36 cellular contexts compared by ENCODE assay signal in the genomic region with DNA sequence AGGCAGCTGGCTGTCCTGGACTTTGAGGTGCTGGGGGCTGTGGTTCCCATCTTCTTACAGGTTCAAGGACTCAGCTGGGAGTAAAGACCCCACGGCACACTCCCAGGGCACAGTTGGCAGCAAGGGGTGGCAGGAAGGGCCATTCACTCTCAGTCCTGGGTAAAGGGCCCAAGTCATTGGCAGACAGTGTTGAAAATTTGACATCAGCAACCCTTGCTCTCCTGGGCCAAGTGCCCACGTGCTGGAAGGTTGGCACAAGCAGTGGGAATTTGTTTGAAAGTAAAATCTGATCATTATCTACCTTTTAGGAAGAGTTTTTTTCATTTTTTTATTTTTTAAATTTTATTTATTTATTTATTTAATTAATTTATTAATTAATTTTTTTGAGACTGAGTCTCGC.
"Had no signal": no experiment of that assay in that cellular context is flagged by ENCODE, and none has a peak within 500 bp of the region (broad histone marks: within the 10 kb centered on the region; RNA-seq: fewer than 3 reads in every experiment).

No MANE protein-coding gene starts in this region.

- H3K36me3 Mint-ChIP-seq: activated CD8-positive, alpha-beta memory T cell treated with anti-CD3 and anti-CD28 coated beads, Interleukin-2, amount 10 ng/mL, durations not matched to agents 7 days and 5 days; activated naive CD4-positive, alpha-beta T cell treated with anti-CD3 and anti-CD28 coated beads, Interleukin-2, amount 10 ng/mL, durations not matched to agents 7 days and 5 days; activated naive CD4-positive, alpha-beta T cell treated with anti-CD3 and anti-CD28 coated beads, Interleukin-2, amount 50 U/mL, for 24 hours; activated naive CD8-positive, alpha-beta T cell; activated naive CD8-positive, alpha-beta T cell treated with anti-CD3 and anti-CD28 coated beads, Interleukin-2, amount 10 ng/mL, durations not matched to agents 7 days and 5 days; brain had no signal

- ATAC-seq: activated CD4-positive, alpha-beta T cell treated with anti-CD3 and anti-CD28 coated beads for 36 hours; activated CD4-positive, CD25-positive, alpha-beta regulatory T cell treated with anti-CD3 and anti-CD28 coated beads, Interleukin-2, amount 50 U/mL, for 24 hours; activated CD8-positive, alpha-beta memory T cell treated with anti-CD3 and anti-CD28 coated beads, Interleukin-2, amount 10 ng/mL, durations not matched to agents 7 days and 5 days; activated CD8-positive, alpha-beta T cell treated with anti-CD3 and anti-CD28 coated beads, Interleukin-2, amount 10 ng/mL, durations not matched to agents 7 days and 5 days; activated naive CD8-positive, alpha-beta T cell treated with anti-CD3 and anti-CD28 coated beads, Interleukin-2, amount 50 U/mL, for 24 hours had no signal

- H3K9me3 Mint-ChIP-seq: activated CD4-positive, alpha-beta memory T cell treated with anti-CD3 and anti-CD28 coated beads, Interleukin-2, amount 10 ng/mL, durations not matched to agents 7 days and 5 days; activated CD4-positive, alpha-beta T cell treated with anti-CD3 and anti-CD28 coated beads, Interleukin-2, amount 10 ng/mL, durations not matched to agents 7 days and 5 days; activated naive CD4-positive, alpha-beta T cell treated with anti-CD3 and anti-CD28 coated beads, Interleukin-2, amount 10 ng/mL, durations not matched to agents 7 days and 5 days; activated T-cell treated with anti-CD3 and anti-CD28 coated beads, Interleukin-2, amount 50 U/mL, for 24 hours; activated T-helper 2 cell treated with anti-CD3 and anti-CD28 coated beads, Interferon-gamma antibody, Interleukin-2, Interleukin-4, amounts not matched to agents 10 μg/mL and 5 μg/mL and 100 μg/mL, durations not matched to agents 14 hours and 24 hours and 36 hours; central memory CD8-positive, alpha-beta T cell; T-helper 1 cell treated with Interleukin-12 subunit alpha and Interleukin-12 subunit beta and Interleukin-4 antibody, amounts not matched to agents 30 μg/mL and 1 μg/mL, for 36 hours; T-helper 2 cell treated with Interferon-gamma antibody and Interleukin-4, amounts not matched to agents 5 μg/mL and 100 μg/mL, for 36 hours had no signal

- H3K4me3 Mint-ChIP-seq: activated CD4-positive, alpha-beta memory T cell treated with anti-CD3 and anti-CD28 coated beads, Interleukin-2, amount 10 ng/mL, durations not matched to agents 7 days and 5 days; activated CD4-positive, alpha-beta T cell treated with anti-CD3 and anti-CD28 coated beads for 36 hours; activated CD4-positive, alpha-beta T cell treated with anti-CD3 and anti-CD28 coated beads, Interleukin-2, amount 10 ng/mL, durations not matched to agents 7 days and 5 days; activated CD8-positive, alpha-beta memory T cell treated with anti-CD3 and anti-CD28 coated beads, Interleukin-2, amount 10 ng/mL, durations not matched to agents 7 days and 5 days; activated CD8-positive, alpha-beta T cell treated with anti-CD3 and anti-CD28 coated beads, Interleukin-2, amount 10 ng/mL, durations not matched to agents 7 days and 5 days; activated naive CD4-positive, alpha-beta T cell treated with anti-CD3 and anti-CD28 coated beads, Interleukin-2, amount 10 ng/mL, durations not matched to agents 7 days and 5 days; activated naive CD4-positive, alpha-beta T cell treated with anti-CD3 and anti-CD28 coated beads, Interleukin-2, amount 50 U/mL, for 24 hours; activated naive CD8-positive, alpha-beta T cell; activated naive CD8-positive, alpha-beta T cell treated with anti-CD3 and anti-CD28 coated beads, Interleukin-2, amount 10 ng/mL, durations not matched to agents 7 days and 5 days; activated naive CD8-positive, alpha-beta T cell treated with anti-CD3 and anti-CD28 coated beads, Interleukin-2, amount 50 U/mL, for 24 hours; activated T-cell treated with anti-CD3 and anti-CD28 coated beads, Interleukin-2, amount 50 U/mL, for 24 hours; brain; central memory CD8-positive, alpha-beta T cell; T-helper 1 cell treated with Interleukin-12 subunit alpha and Interleukin-12 subunit beta and Interleukin-4 antibody, amounts not matched to agents 30 μg/mL and 1 μg/mL, for 36 hours; T-helper 2 cell treated with Interferon-gamma antibody and Interleukin-4, amounts not matched to agents 5 μg/mL and 100 μg/mL, for 36 hours had no signal

- DNase-seq: activated CD4-positive, alpha-beta memory T cell treated with anti-CD3 and anti-CD28 coated beads, Interleukin-2, amount 10 ng/mL, durations not matched to agents 7 days and 5 days; activated CD4-positive, alpha-beta T cell treated with anti-CD3 and anti-CD28 coated beads for 1 hour; activated CD4-positive, alpha-beta T cell treated with anti-CD3 and anti-CD28 coated beads for 36 hours; activated CD4-positive, alpha-beta T cell treated with anti-CD3 and anti-CD28 coated beads for 48 hours; activated CD4-positive, alpha-beta T cell treated with anti-CD3 and anti-CD28 coated beads, Interleukin-2, amount 10 ng/mL, durations not matched to agents 7 days and 5 days; activated CD4-positive, alpha-beta T cell treated with anti-CD3 and anti-CD28 coated beads, Interleukin-2, amount 50 U/mL, for 48 hours; activated CD4-positive, CD25-positive, alpha-beta regulatory T cell; activated CD8-positive, alpha-beta memory T cell treated with anti-CD3 and anti-CD28 coated beads for 24 hours; activated CD8-positive, alpha-beta memory T cell treated with anti-CD3 and anti-CD28 coated beads, Interleukin-2, amount 10 ng/mL, durations not matched to agents 7 days and 5 days; activated CD8-positive, alpha-beta memory T cell treated with anti-CD3 and anti-CD28 coated beads, Interleukin-2, amount 50 U/mL, for 48 hours; activated CD8-positive, alpha-beta T cell treated with anti-CD3 and anti-CD28 coated beads, Interleukin-2, amount 10 ng/mL, durations not matched to agents 7 days and 5 days; activated effector memory CD4-positive, alpha-beta T cell treated with Interleukin-2 at 50 U/mL for 16 hours; activated gamma-delta T cell; activated naive CD4-positive, alpha-beta T cell treated with anti-CD3 and anti-CD28 coated beads, Interleukin-2, amount 10 ng/mL, durations not matched to agents 7 days and 5 days; activated naive CD4-positive, alpha-beta T cell treated with Interleukin-2 at 50 U/mL for 16 hours; activated naive CD8-positive, alpha-beta T cell treated with anti-CD3 and anti-CD28 coated beads, Interleukin-2, amount 10 ng/mL, durations not matched to agents 7 days and 5 days; activated naive CD8-positive, alpha-beta T cell treated with anti-CD3 and anti-CD28 coated beads, Interleukin-2, amount 50 U/mL, for 24 hours; activated T-cell treated with anti-CD3 and anti-CD28 coated beads, Interleukin-2, amount 50 U/mL, for 24 hours; activated T-cell treated with anti-CD3 and anti-CD28 coated beads, Interleukin-2, amount 50 U/mL, for 48 hours; amygdala; anterior cingulate cortex; caudate nucleus; cerebellar nuclear complex; T-helper 1 cell; T-helper 2 cell; T-helper 9 cell had no signal

- H3K4me1 Mint-ChIP-seq: activated CD4-positive, alpha-beta T cell treated with anti-CD3 and anti-CD28 coated beads for 36 hours; activated naive CD4-positive, alpha-beta T cell treated with anti-CD3 and anti-CD28 coated beads, Interleukin-2, amount 50 U/mL, for 24 hours; activated naive CD8-positive, alpha-beta T cell treated with anti-CD3 and anti-CD28 coated beads, Interleukin-2, amount 50 U/mL, for 24 hours; brain; central memory CD8-positive, alpha-beta T cell had no signal

- H3K4me3 ChIP-seq: ascending aorta, cardiac muscle cell had no signal

- H3K27ac Mint-ChIP-seq: activated CD4-positive, alpha-beta memory T cell treated with anti-CD3 and anti-CD28 coated beads, Interleukin-2, amount 10 ng/mL, durations not matched to agents 7 days and 5 days; activated CD4-positive, alpha-beta T cell treated with anti-CD3 and anti-CD28 coated beads for 36 hours; activated CD4-positive, alpha-beta T cell treated with anti-CD3 and anti-CD28 coated beads, Interleukin-2, amount 10 ng/mL, durations not matched to agents 7 days and 5 days; activated CD8-positive, alpha-beta memory T cell treated with anti-CD3 and anti-CD28 coated beads, Interleukin-2, amount 10 ng/mL, durations not matched to agents 7 days and 5 days; activated CD8-positive, alpha-beta T cell treated with anti-CD3 and anti-CD28 coated beads, Interleukin-2, amount 10 ng/mL, durations not matched to agents 7 days and 5 days; activated naive CD4-positive, alpha-beta T cell treated with anti-CD3 and anti-CD28 coated beads, Interleukin-2, amount 10 ng/mL, durations not matched to agents 7 days and 5 days; activated naive CD4-positive, alpha-beta T cell treated with anti-CD3 and anti-CD28 coated beads, Interleukin-2, amount 50 U/mL, for 24 hours; activated naive CD8-positive, alpha-beta T cell; activated naive CD8-positive, alpha-beta T cell treated with anti-CD3 and anti-CD28 coated beads, Interleukin-2, amount 10 ng/mL, durations not matched to agents 7 days and 5 days; activated naive CD8-positive, alpha-beta T cell treated with anti-CD3 and anti-CD28 coated beads, Interleukin-2, amount 50 U/mL, for 24 hours; activated T-cell treated with anti-CD3 and anti-CD28 coated beads, Interleukin-2, amount 50 U/mL, for 24 hours; activated T-helper 2 cell treated with anti-CD3 and anti-CD28 coated beads, Interferon-gamma antibody, Interleukin-2, Interleukin-4, amounts not matched to agents 10 μg/mL and 5 μg/mL and 100 μg/mL, durations not matched to agents 14 hours and 24 hours and 36 hours; brain; T-helper 1 cell treated with Interleukin-12 subunit alpha and Interleukin-12 subunit beta and Interleukin-4 antibody, amounts not matched to agents 30 μg/mL and 1 μg/mL, for 36 hours; T-helper 2 cell treated with Interferon-gamma antibody and Interleukin-4, amounts not matched to agents 5 μg/mL and 100 μg/mL, for 36 hours had no signal
